In genomic region chr14:65928995-65929394, GRCh38 we compare ENCODE assay signal across 26 cellular contexts.
DNase-seq lines count a peak whose midpoint lies in the region; ATAC-seq and TF ChIP-seq lines count a peak whose summit lies in the region.
"Had no signal": no experiment of that assay in that cellular context is flagged by ENCODE, and none has a peak within 500 bp of the region (broad histone marks: within the 10 kb centered on the region; RNA-seq: fewer than 3 reads in every experiment).

No MANE protein-coding gene starts in this region.

- no peak overlapping the region for H3K9ac ChIP-seq in SK-N-SH

- no peak overlapping the region for H3K4me3 ChIP-seq in CD8-positive, alpha-beta memory T cell (ENCODE audit: low read length)
- H3K4me3 ChIP-seq in SK-N-SH (ENCODE audit: low read depth in 2 of 2, low read length in 1 of 2): no peak overlapping the region
- no peak overlapping the region for H3K4me3 ChIP-seq in SJCRH30
- H3K4me3 ChIP-seq: lung, psoas muscle, upper lobe of right lung had no signal

- H3K27me3 Mint-ChIP-seq in activated CD4-positive, alpha-beta T cell treated with anti-CD3 and anti-CD28 coated beads, Interleukin-2, amount 10 ng/mL, durations not matched to agents 24 days and 14 days: no peaks in the 10 kb centered on the region
- H3K27me3 Mint-ChIP-seq in CD8-positive, alpha-beta memory T cell: peaks cover 0 to 1% of the 10 kb centered on the region in 2 donors
- no peaks in the 10 kb centered on the region for H3K27me3 Mint-ChIP-seq in activated naive CD8-positive, alpha-beta T cell
- H3K27me3 Mint-ChIP-seq in natural killer cell treated with Interleukin-12 subunit alpha and Interleukin-12 subunit beta and Interleukin-15 and Interleukin-18, amount 100 ng/mL, for 72 hours: no peaks in the 10 kb centered on the region

- no peak for DNase-seq in activated CD4-positive, alpha-beta T cell treated with anti-CD3 and anti-CD28 coated beads, Interleukin-2, amount 10 ng/mL, durations not matched to agents 24 days and 14 days
- no peak for DNase-seq in activated CD4-positive, alpha-beta T cell treated with anti-CD3 and anti-CD28 coated beads for 48 hours
- no peak for DNase-seq in CD8-positive, alpha-beta memory T cell
- no peak for DNase-seq in natural killer cell treated with Interleukin-12 subunit alpha and Interleukin-12 subunit beta and Interleukin-15 and Interleukin-18, amount 100 ng/mL, for 72 hours (ENCODE audit: low spot score)
- DNase-seq in SK-N-SH (no peak), SJCRH30 (no peak)
- DNase-seq: activated T-cell treated with anti-CD3 and anti-CD28 coated beads, Interleukin-2, amount 50 U/mL, for 1 hour; BE2C; Calu3; DND-41; Karpas-422; kidney glomerular epithelial cell; NCI-H1694 treated with DMSO at 0.1 percent for 48 hours; NCI-H2171; NCI-H524; psoas muscle; SIG-M5; substantia nigra; upper lobe of right lung had no signal

- peaks cover 53% of the 10 kb centered on the region for H3K4me1 ChIP-seq in CD8-positive, alpha-beta memory T cell (ENCODE audit: insufficient read depth, low read length)
- no peaks in the 10 kb centered on the region for H3K4me1 ChIP-seq in SK-N-SH (ENCODE audit: control insufficient read depth in 1 of 2, insufficient read depth in 2 of 2, low read depth in 1 of 2, low read length in 1 of 2)
- no peaks in the 10 kb centered on the region for H3K4me1 ChIP-seq in SJCRH30
- H3K4me1 ChIP-seq: BE2C, psoas muscle, upper lobe of right lung had no signal

- WGBS in SK-N-SH (ENCODE audit: low lambda C conversion rate): 73% methylated on average over 3 of the region's 3 CpGs

- no peaks in the 10 kb centered on the region for H3K9me3 ChIP-seq in CD8-positive, alpha-beta memory T cell (ENCODE audit: low read length)
- H3K9me3 ChIP-seq in SK-N-SH: no peaks in the 10 kb centered on the region
- no peaks in the 10 kb centered on the region for H3K9me3 ChIP-seq in SJCRH30 (replicated peaks)
- H3K9me3 ChIP-seq: BE2C, neutrophil, psoas muscle, upper lobe of right lung had no signal

- no peak for ATAC-seq in natural killer cell treated with Interleukin-12 subunit alpha and Interleukin-12 subunit beta and Interleukin-15 and Interleukin-18, amount 100 ng/mL, for 72 hours
- ATAC-seq in GM19035 (IDR thresholded peaks at IDR 0.05; ENCODE audit: unreplicated experiment): no peak
- ATAC-seq: Panc1, psoas muscle, upper lobe of right lung had no signal

- no peaks in the 10 kb centered on the region for H3F3A ChIP-seq in SK-N-SH (replicated peaks; ENCODE audit: insufficient read depth)

- H4K20me1 ChIP-seq in SK-N-SH (ENCODE audit: insufficient read depth): no peaks in the 10 kb centered on the region

- H3K36me3 ChIP-seq in CD8-positive, alpha-beta memory T cell (ENCODE audit: insufficient read depth, low read length): no peaks in the 10 kb centered on the region
- H3K36me3 ChIP-seq in SK-N-SH (replicated peaks in 1 of 2; ENCODE audit: control insufficient read depth in 1 of 2, insufficient read depth in 2 of 2, low read length in 1 of 2) (no peaks in the 10 kb centered on the region), SJCRH30 (no peaks in the 10 kb centered on the region)
- H3K36me3 ChIP-seq: BE2C, neutrophil, upper lobe of right lung had no signal

- H3K4me2 ChIP-seq in SK-N-SH: no peak overlapping the region

- H3K27ac ChIP-seq in CD8-positive, alpha-beta memory T cell (ENCODE audit: low read depth, low read length): no peak overlapping the region
- no peak overlapping the region for H3K27ac ChIP-seq in SK-N-SH (ENCODE audit: low read depth in 2 of 2, low read length in 1 of 2)
- no peak overlapping the region for H3K27ac ChIP-seq in SJCRH30
- H3K27ac ChIP-seq: epithelial cell of prostate, neutrophil, psoas muscle, upper lobe of right lung had no signal

- peaks cover 8% of the 10 kb centered on the region for H3K36me3 Mint-ChIP-seq in activated CD4-positive, alpha-beta T cell treated with anti-CD3 and anti-CD28 coated beads, Interleukin-2, amount 10 ng/mL, durations not matched to agents 24 days and 14 days (ENCODE audit: low read depth)
- H3K36me3 Mint-ChIP-seq in CD8-positive, alpha-beta memory T cell: peaks cover 0 to 28% (median 2%) of the 10 kb centered on the region in 3 donors
- peaks cover 2% of the 10 kb centered on the region for H3K36me3 Mint-ChIP-seq in activated naive CD8-positive, alpha-beta T cell
- peaks cover 5% of the 10 kb centered on the region for H3K36me3 Mint-ChIP-seq in natural killer cell treated with Interleukin-12 subunit alpha and Interleukin-12 subunit beta and Interleukin-15 and Interleukin-18, amount 100 ng/mL, for 72 hours
- H3K36me3 Mint-ChIP-seq: brain had no signal

- H3K79me2 ChIP-seq in SK-N-SH (ENCODE audit: insufficient read depth): no peaks in the 10 kb centered on the region

- no peak overlapping the region for H2AFZ ChIP-seq in SK-N-SH (ENCODE audit: low read depth)

- peak overlapping the region; percentile 91 for H3K27ac Mint-ChIP-seq in activated CD4-positive, alpha-beta T cell treated with anti-CD3 and anti-CD28 coated beads, Interleukin-2, amount 10 ng/mL, durations not matched to agents 24 days and 14 days
- peak overlapping the region; percentile 45 to 98 (median 84) for H3K27ac Mint-ChIP-seq in CD8-positive, alpha-beta memory T cell
- H3K27ac Mint-ChIP-seq in activated naive CD8-positive, alpha-beta T cell: peak overlapping the region; percentile 90
- peak overlapping the region; percentile 76 to 80 for H3K27ac Mint-ChIP-seq in natural killer cell treated with Interleukin-12 subunit alpha and Interleukin-12 subunit beta and Interleukin-15 and Interleukin-18, amount 100 ng/mL, for 72 hours

- H3K9me2 ChIP-seq in SK-N-SH: no peaks in the 10 kb centered on the region

- peak overlapping the region; percentile 58 for H3K4me3 Mint-ChIP-seq in activated CD4-positive, alpha-beta T cell treated with anti-CD3 and anti-CD28 coated beads, Interleukin-2, amount 10 ng/mL, durations not matched to agents 24 days and 14 days
- peak overlapping the region in 6 of 7 donors; percentile 1 to 70 (median 64) for H3K4me3 Mint-ChIP-seq in CD8-positive, alpha-beta memory T cell
- peak overlapping the region; percentile 47 for H3K4me3 Mint-ChIP-seq in activated naive CD8-positive, alpha-beta T cell
- peak overlapping the region; percentile 69 for H3K4me3 Mint-ChIP-seq in natural killer cell treated with Interleukin-12 subunit alpha and Interleukin-12 subunit beta and Interleukin-15 and Interleukin-18, amount 100 ng/mL, for 72 hours
- H3K4me3 Mint-ChIP-seq: brain had no signal

- no peak for TF ChIP-seq CTCF in SK-N-SH (IDR thresholded peaks at IDR 0.05)

- CTCF ChIA-PET in CD8-positive, alpha-beta memory T cell (lab: Charles Lee): interaction anchor here (0.8 to 1.2 kb wide), 2 partner anchors 31 to 105 kb away, joined by 3 read pairs; no protein-coding TSS in a partner anchor
- CTCF ChIA-PET in SK-N-SH (lab: Yijun Ruan, JAX): no interaction called here

- no peak for TF ChIP-seq EP300 in SK-N-SH (IDR thresholded peaks at IDR 0.05; ENCODE audit: borderline replicate concordance in 1 of 2, low read depth in 1 of 2, low read length in 1 of 2)

- no peaks in the 10 kb centered on the region for H3K27me3 ChIP-seq in CD8-positive, alpha-beta memory T cell (ENCODE audit: insufficient read depth, low read length, poor library complexity, severe bottlenecking)
- H3K27me3 ChIP-seq in SK-N-SH (ENCODE audit: insufficient read depth) (no peaks in the 10 kb centered on the region), SJCRH30 (no peaks in the 10 kb centered on the region)
- H3K27me3 ChIP-seq: upper lobe of right lung had no signal

- intact Hi-C loops in activated CD4-positive, alpha-beta T cell treated with anti-CD3 and anti-CD28 coated beads, Interleukin-2, amount 10 ng/mL, durations not matched to agents 24 days and 14 days (cut with micrococcal nuclease): loop anchor here (1.0 to 5.0 kb wide), 6 partner anchors 8 to 722 kb away; no protein-coding TSS in a partner anchor

- H3K4me1 Mint-ChIP-seq in activated CD4-positive, alpha-beta T cell treated with anti-CD3 and anti-CD28 coated beads, Interleukin-2, amount 10 ng/mL, durations not matched to agents 24 days and 14 days: peaks cover 60% of the 10 kb centered on the region
- H3K4me1 Mint-ChIP-seq in CD8-positive, alpha-beta memory T cell: peaks cover 62 to 80% (median 78%) of the 10 kb centered on the region in 3 donors
- peaks cover 58% of the 10 kb centered on the region for H3K4me1 Mint-ChIP-seq in activated naive CD8-positive, alpha-beta T cell (ENCODE audit: low read depth)
- H3K4me1 Mint-ChIP-seq in natural killer cell treated with Interleukin-12 subunit alpha and Interleukin-12 subunit beta and Interleukin-15 and Interleukin-18, amount 100 ng/mL, for 72 hours (ENCODE audit: low read depth in 2 of 2): peaks cover 46 to 52% of the 10 kb centered on the region in 2 donors

- TF ChIP-seq RAD21 in SK-N-SH (IDR thresholded peaks at IDR 0.05; ENCODE audit: low read length): no peak

- POLR2A ChIA-PET in CD8-positive, alpha-beta memory T cell (lab: Charles Lee): no interaction called here
- POLR2A ChIA-PET in SK-N-SH (lab: Yijun Ruan, JAX): no interaction called here

- H3K9me3 Mint-ChIP-seq in activated CD4-positive, alpha-beta T cell treated with anti-CD3 and anti-CD28 coated beads, Interleukin-2, amount 10 ng/mL, durations not matched to agents 24 days and 14 days: peaks cover 25% of the 10 kb centered on the region
- peaks cover 0 to under 1% (median 0%) of the 10 kb centered on the region in 5 donors for H3K9me3 Mint-ChIP-seq in CD8-positive, alpha-beta memory T cell
- H3K9me3 Mint-ChIP-seq in activated naive CD8-positive, alpha-beta T cell (ENCODE audit: low read depth): peaks cover 4% of the 10 kb centered on the region
- H3K9me3 Mint-ChIP-seq in natural killer cell treated with Interleukin-12 subunit alpha and Interleukin-12 subunit beta and Interleukin-15 and Interleukin-18, amount 100 ng/mL, for 72 hours: peaks cover 2% of the 10 kb centered on the region
- H3K9me3 Mint-ChIP-seq: brain had no signal

TF ChIP-seq in SK-N-SH, 30 proteins besides CTCF, POLR2A, EP300 and RAD21:
- no peak for TF ChIP-seq MXI1 (IDR thresholded peaks at IDR 0.05; ENCODE audit: low read depth, low read length)
- no peak for TF ChIP-seq YY1 (IDR thresholded peaks at IDR 0.05; ENCODE audit: low read depth)
- no peak for TF ChIP-seq FOSL2 (IDR thresholded peaks at IDR 0.05; ENCODE audit: borderline replicate concordance, low read depth)
- TF ChIP-seq ELF1 (IDR thresholded peaks at IDR 0.05): no peak
- no peak for TF ChIP-seq GABPA (IDR thresholded peaks at IDR 0.05; ENCODE audit: low read depth)
- TF ChIP-seq, protein P1, sequence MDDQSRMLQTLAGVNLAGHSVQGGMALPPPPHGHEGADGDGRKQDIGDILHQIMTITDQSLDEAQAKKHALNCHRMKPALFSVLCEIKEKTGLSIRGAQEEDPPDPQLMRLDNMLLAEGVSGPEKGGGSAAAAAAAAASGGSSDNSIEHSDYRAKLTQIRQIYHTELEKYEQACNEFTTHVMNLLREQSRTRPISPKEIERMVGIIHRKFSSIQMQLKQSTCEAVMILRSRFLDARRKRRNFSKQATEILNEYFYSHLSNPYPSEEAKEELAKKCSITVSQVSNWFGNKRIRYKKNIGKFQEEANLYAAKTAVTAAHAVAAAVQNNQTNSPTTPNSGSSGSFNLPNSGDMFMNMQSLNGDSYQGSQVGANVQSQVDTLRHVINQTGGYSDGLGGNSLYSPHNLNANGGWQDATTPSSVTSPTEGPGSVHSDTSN (IDR thresholded peaks at IDR 0.05): no peak
